Comparison of ENCODE assay signal across 13 cellular contexts in genomic region chr21:31162827-31163226, GRCh38.
DNase-seq lines count a peak whose midpoint lies in the region; ATAC-seq and TF ChIP-seq lines count a peak whose summit lies in the region.
"Had no signal": no experiment of that assay in that cellular context is flagged by ENCODE, and none has a peak within 500 bp of the region (broad histone marks: within the 10 kb centered on the region; RNA-seq: fewer than 3 reads in every experiment).

No MANE protein-coding gene starts in this region.

- TF ChIP-seq CTCF in fibroblast of pulmonary artery (IDR thresholded peaks at IDR 0.05; ENCODE audit: low read length, missing control alignments): no peak

- no peak for DNase-seq in activated naive CD4-positive, alpha-beta T cell (lab: John Stamatoyannopoulos, UW)
- no peak for DNase-seq in T-helper 17 cell
- DNase-seq in fibroblast of pulmonary artery (ENCODE audit: low read depth): peak; percentile 20
- DNase-seq in smooth muscle cell of the brain vasculature (ENCODE audit: low read depth, low spot score): peak; percentile 7
- DNase-seq in NCI-H2081 (lab: John Stamatoyannopoulos, UW): no peak
- no peak for DNase-seq in NCI-H226
- no peak for DNase-seq in HUDEP-2 (lab: John Stamatoyannopoulos, UW; ENCODE audit: unreplicated experiment in 76 of 76)
- DNase-seq: activated naive CD4-positive, alpha-beta T cell treated with Interleukin-2 at 50 U/mL for 16 hours; heart left ventricle; NCI-H1417 treated with DMSO at 0.1 percent for 48 hours; NCI-H774 had no signal

- peak overlapping the region; percentile 97 for H3K27ac Mint-ChIP-seq in activated naive CD4-positive, alpha-beta T cell treated with anti-CD3 and anti-CD28 coated beads, Interleukin-2, amount 50 U/mL, for 24 hours
- H3K27ac Mint-ChIP-seq in T-helper 17 cell: peak overlapping the region; percentile 71

- no peak overlapping the region for H3K4me3 ChIP-seq in fibroblast of pulmonary artery (replicated peaks; ENCODE audit: low read depth, low read length)
- H3K4me3 ChIP-seq: heart left ventricle had no signal

- no peak for ATAC-seq in T-helper 17 cell
- ATAC-seq: activated CD4-positive, CD25-positive, alpha-beta regulatory T cell treated with anti-CD3 and anti-CD28 coated beads, Interleukin-2, amount 50 U/mL, for 24 hours had no signal

- H3K9me3 ChIP-seq in T-helper 17 cell (ENCODE audit: control insufficient read depth, low read length, poor library complexity, severe bottlenecking): no peaks in the 10 kb centered on the region
- H3K9me3 ChIP-seq: heart left ventricle had no signal

- peak overlapping the region; percentile 77 for H3K4me3 Mint-ChIP-seq in activated naive CD4-positive, alpha-beta T cell treated with anti-CD3 and anti-CD28 coated beads, Interleukin-2, amount 50 U/mL, for 24 hours
- H3K4me3 Mint-ChIP-seq in T-helper 17 cell: peak overlapping the region; percentile 85

- H3K27me3 Mint-ChIP-seq in activated naive CD4-positive, alpha-beta T cell treated with anti-CD3 and anti-CD28 coated beads, Interleukin-2, amount 50 U/mL, for 24 hours: no peaks in the 10 kb centered on the region
- H3K27me3 Mint-ChIP-seq in T-helper 17 cell: no peaks in the 10 kb centered on the region

- peaks cover 97% of the 10 kb centered on the region for H3K4me1 Mint-ChIP-seq in activated naive CD4-positive, alpha-beta T cell treated with anti-CD3 and anti-CD28 coated beads, Interleukin-2, amount 50 U/mL, for 24 hours
- H3K4me1 Mint-ChIP-seq in T-helper 17 cell: peaks cover 40% of the 10 kb centered on the region

- peaks cover 17% of the 10 kb centered on the region for H3K36me3 Mint-ChIP-seq in activated naive CD4-positive, alpha-beta T cell treated with anti-CD3 and anti-CD28 coated beads, Interleukin-2, amount 50 U/mL, for 24 hours
- peaks cover 6% of the 10 kb centered on the region for H3K36me3 Mint-ChIP-seq in T-helper 17 cell (ENCODE audit: low read depth)

- no peaks in the 10 kb centered on the region for H3K9me3 Mint-ChIP-seq in activated naive CD4-positive, alpha-beta T cell treated with anti-CD3 and anti-CD28 coated beads, Interleukin-2, amount 50 U/mL, for 24 hours

Comparison
In these comparisons a context has a peak if more than half of its experiments do, and no peak if none do; other contexts are left out.
1. DNase-seq: peak in fibroblast of pulmonary artery (single experiment) and smooth muscle cell of the brain vasculature (single experiment); none in activated naive CD4-positive, alpha-beta T cell (0 of 4), T-helper 17 cell (0 of 3), NCI-H2081 (0 of 2), NCI-H226 (single experiment) and HUDEP-2 (0 of 76).